In the genomic region with DNA sequence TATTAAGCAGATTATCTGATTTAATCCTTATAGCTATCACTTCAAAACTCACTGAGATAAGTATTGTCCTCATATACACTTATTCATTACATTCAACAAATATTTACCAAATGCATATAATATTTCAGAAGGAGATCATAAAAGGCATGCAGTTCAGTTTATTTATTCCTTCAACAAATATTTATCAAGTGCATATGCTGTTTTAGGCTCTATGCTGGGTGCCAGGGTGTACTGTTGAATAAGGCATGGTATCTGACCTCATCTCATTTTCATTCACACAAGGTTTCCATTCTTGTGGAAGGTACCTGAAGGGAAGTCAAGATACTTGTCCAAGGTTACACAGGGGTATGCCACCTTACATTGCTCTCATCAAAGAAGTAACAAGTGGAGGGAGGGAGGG, we compare ENCODE assay signal across 19 cellular contexts.
"Had no signal": no experiment of that assay in that cellular context is flagged by ENCODE, and none has a peak within 500 bp of the region (broad histone marks: within the 10 kb centered on the region; RNA-seq: fewer than 3 reads in every experiment).

No MANE protein-coding gene starts in this region.

- H3K27ac ChIP-seq: coronary artery, dorsolateral prefrontal cortex, esophagus squamous epithelium, gastrocnemius medialis, heart right ventricle, left lung, lower lobe of right lung had no signal

- H3K9me3 ChIP-seq: esophagus squamous epithelium, gastrocnemius medialis, heart right ventricle, left lung, lower lobe of right lung, mucosa of descending colon had no signal

- H3K4me1 ChIP-seq: esophagus squamous epithelium, gastrocnemius medialis, heart right ventricle, left lung, lower lobe of right lung had no signal

- H3K4me3 ChIP-seq: coronary artery, dorsolateral prefrontal cortex, esophagus squamous epithelium, gastrocnemius medialis, heart right ventricle, left lung, lower lobe of right lung, mucosa of descending colon had no signal

- H3K27me3 ChIP-seq: gastrocnemius medialis had no signal

- H3K36me3 ChIP-seq: esophagus squamous epithelium, gastrocnemius medialis, heart right ventricle, left lung, lower lobe of right lung had no signal

- DNase-seq: dermis blood vessel endothelial cell; dorsolateral prefrontal cortex; effector CD4-positive, alpha-beta T cell; effector memory CD4-positive, alpha-beta T cell; esophagus squamous epithelium; foreskin fibroblast; foreskin melanocyte; gastrocnemius medialis; glutamatergic neuron; heart right ventricle; hippocampal formation; left colon; left lung; left ventricle myocardium superior; lower lobe of right lung; mesenchymal stem cell; mucosa of descending colon; naive B cell had no signal

- ATAC-seq: gastrocnemius medialis, heart right ventricle, left colon, left lung, left ventricle myocardium superior, lower lobe of right lung, mucosa of descending colon had no signal
